14 cellular contexts compared by ENCODE assay signal in genomic region chr11:73240190-73240781, GRCh38. TPM values are rescaled to one million over a fixed set of nuclear protein-coding genes. Genes with fewer than 3 reads are reported as not detected.
DNase-seq lines count a peak whose midpoint lies in the region; ATAC-seq and TF ChIP-seq lines count a peak whose summit lies in the region.
"Had no signal": no experiment of that assay in that cellular context is flagged by ENCODE, and none has a peak within 500 bp of the region (broad histone marks: within the 10 kb centered on the region; RNA-seq: fewer than 3 reads in every experiment).

No MANE protein-coding gene starts in this region.

- no peaks in the 10 kb centered on the region for H3K4me1 Mint-ChIP-seq in activated CD4-positive, alpha-beta T cell treated with anti-CD3 and anti-CD28 coated beads, Interleukin-2, amount 10 ng/mL, durations not matched to agents 7 days and 5 days

- no peak for TF ChIP-seq CTCF in left ventricle myocardium inferior (IDR thresholded peaks at IDR 0.05; ENCODE audit: borderline replicate concordance)

- POLR2A ChIA-PET in activated CD4-positive, alpha-beta T cell treated with anti-CD3 and anti-CD28 coated beads, Interleukin-2, amount 10 ng/mL, durations not matched to agents 7 days and 5 days (lab: Charles Lee) = no interaction called here

- peaks cover 77% of the 10 kb centered on the region for H3K4me1 ChIP-seq in left ventricle myocardium inferior

- intact Hi-C loops in left ventricle myocardium inferior (cut with micrococcal nuclease) (loop anchor here (10.0 kb wide), 1 partner anchor 55 kb away; no protein-coding TSS in a partner anchor), sciatic nerve (cut with DNase I) (loop anchor here (10.0 kb wide), 1 partner anchor 405 kb away; no protein-coding TSS in a partner anchor)

- H3K4me3 Mint-ChIP-seq in activated CD4-positive, alpha-beta T cell treated with anti-CD3 and anti-CD28 coated beads, Interleukin-2, amount 10 ng/mL, durations not matched to agents 7 days and 5 days = no peak overlapping the region
- H3K4me3 Mint-ChIP-seq: activated naive CD8-positive, alpha-beta T cell; nephron progenitor cell had no signal

- no peaks in the 10 kb centered on the region for H3K9me3 ChIP-seq in left ventricle myocardium inferior (replicated peaks)

- DNase-seq in GM04504 (ENCODE audit: low read depth) (peak; percentile 78), astrocyte of the hippocampus (ENCODE audit: low read depth, low spot score) (peak; percentile 51), left ventricle myocardium inferior (peak; percentile 83), sciatic nerve (ENCODE audit: low spot score) (peak; percentile 64), DMS114 treated with DMSO at 0.1 percent for 48 hours (lab: John Stamatoyannopoulos, UW; ENCODE audit: unreplicated experiment) (no peak), epidermal melanocyte (ENCODE audit: insufficient read length, low spot score) (no peak)
- DNase-seq in activated CD4-positive, alpha-beta T cell treated with anti-CD3 and anti-CD28 coated beads, Interleukin-2, amount 10 ng/mL, durations not matched to agents 7 days and 5 days = no peak
- DNase-seq: activated CD4-positive, alpha-beta T cell treated with anti-CD3 and anti-CD28 coated beads, Interleukin-2, amount 50 U/mL, for 48 hours; NCI-H748 treated with DMSO at 0.1 percent for 48 hours; nephron progenitor cell had no signal

- H3K27ac ChIP-seq in left ventricle myocardium inferior (replicated peaks) = peak overlapping the region; percentile 86
- H3K27ac ChIP-seq: HL-60 had no signal

- ATAC-seq in sciatic nerve = peak; percentile 22
- no peak for ATAC-seq in HG03097 (IDR thresholded peaks at IDR 0.05; ENCODE audit: low FRiP score, unreplicated experiment)

- H3K4me3 ChIP-seq in left ventricle myocardium inferior = no peak overlapping the region

- H3K9me3 Mint-ChIP-seq in activated CD4-positive, alpha-beta T cell treated with anti-CD3 and anti-CD28 coated beads, Interleukin-2, amount 10 ng/mL, durations not matched to agents 7 days and 5 days = no peaks in the 10 kb centered on the region
- H3K9me3 Mint-ChIP-seq: nephron progenitor cell had no signal

- no peaks in the 10 kb centered on the region for H3K36me3 ChIP-seq in left ventricle myocardium inferior

- no peaks in the 10 kb centered on the region for H3K36me3 Mint-ChIP-seq in activated CD4-positive, alpha-beta T cell treated with anti-CD3 and anti-CD28 coated beads, Interleukin-2, amount 10 ng/mL, durations not matched to agents 7 days and 5 days (ENCODE audit: low read depth)
- H3K36me3 Mint-ChIP-seq: activated naive CD8-positive, alpha-beta T cell had no signal

- H3K27me3 ChIP-seq in left ventricle myocardium inferior (ENCODE audit: low read depth) = no peaks in the 10 kb centered on the region

- CTCF ChIA-PET in activated CD4-positive, alpha-beta T cell treated with anti-CD3 and anti-CD28 coated beads, Interleukin-2, amount 10 ng/mL, durations not matched to agents 7 days and 5 days (lab: Charles Lee) = interaction anchor here (0.9 kb wide), 1 partner anchor 69 kb away, joined by 3 read pairs; no protein-coding TSS in a partner anchor

- H3K27ac Mint-ChIP-seq in activated CD4-positive, alpha-beta T cell treated with anti-CD3 and anti-CD28 coated beads, Interleukin-2, amount 10 ng/mL, durations not matched to agents 7 days and 5 days = no peak overlapping the region
- H3K27ac Mint-ChIP-seq: activated naive CD8-positive, alpha-beta T cell; nephron progenitor cell had no signal

- peaks cover 9% of the 10 kb centered on the region for H3K27me3 Mint-ChIP-seq in activated CD4-positive, alpha-beta T cell treated with anti-CD3 and anti-CD28 coated beads, Interleukin-2, amount 10 ng/mL, durations not matched to agents 7 days and 5 days
- H3K27me3 Mint-ChIP-seq: activated naive CD8-positive, alpha-beta T cell had no signal

RNA-seq across cellular contexts. Expression of gene P2RY2, which starts 22.2 kb away (rescaled TPM):
- 19.8 TPM for total RNA-seq in left ventricle myocardium inferior
- total RNA-seq in sciatic nerve = 12.3 TPM
- total RNA-seq in activated CD4-positive, alpha-beta T cell treated with anti-CD3 and anti-CD28 coated beads, Interleukin-2, amount 10 ng/mL, durations not matched to agents 7 days and 5 days = not detected
- total RNA-seq: T-helper 1 cell treated with Interleukin-12 subunit alpha and Interleukin-12 subunit beta and Interleukin-4 antibody, amounts not matched to agents 30 ng/mL and 1 ng/mL, for 36 hours had no signal

RNA-seq across cellular contexts. Expression of gene P2RY6, which starts 31.9 kb away (rescaled TPM):
- total RNA-seq in left ventricle myocardium inferior = 2.2 TPM
- 3.6 TPM for total RNA-seq in sciatic nerve
- total RNA-seq in activated CD4-positive, alpha-beta T cell treated with anti-CD3 and anti-CD28 coated beads, Interleukin-2, amount 10 ng/mL, durations not matched to agents 7 days and 5 days = not detected
- total RNA-seq: T-helper 1 cell treated with Interleukin-12 subunit alpha and Interleukin-12 subunit beta and Interleukin-4 antibody, amounts not matched to agents 30 ng/mL and 1 ng/mL, for 36 hours had no signal

Comparison
In these comparisons a context has a peak if more than half of its experiments do, and no peak if none do; other contexts are left out.
1. DNase-seq: peak in GM04504 (single experiment), astrocyte of the hippocampus (single experiment), left ventricle myocardium inferior (single experiment) and sciatic nerve (single experiment); none in activated CD4-positive, alpha-beta T cell treated with anti-CD3 and anti-CD28 coated beads, Interleukin-2, amount 10 ng/mL, durations not matched to agents 7 days and 5 days (single experiment), DMS114 treated with DMSO at 0.1 percent for 48 hours (single experiment) and epidermal melanocyte (single experiment).
2. RNA of gene P2RY2, which starts 22.2 kb away (total RNA-seq): 19.8 TPM in left ventricle myocardium inferior (single experiment) and 12.3 TPM in sciatic nerve (single experiment); not detected in activated CD4-positive, alpha-beta T cell treated with anti-CD3 and anti-CD28 coated beads, Interleukin-2, amount 10 ng/mL, durations not matched to agents 7 days and 5 days; every median in the first group is over 10 times any median in the second.